In the genomic region with DNA sequence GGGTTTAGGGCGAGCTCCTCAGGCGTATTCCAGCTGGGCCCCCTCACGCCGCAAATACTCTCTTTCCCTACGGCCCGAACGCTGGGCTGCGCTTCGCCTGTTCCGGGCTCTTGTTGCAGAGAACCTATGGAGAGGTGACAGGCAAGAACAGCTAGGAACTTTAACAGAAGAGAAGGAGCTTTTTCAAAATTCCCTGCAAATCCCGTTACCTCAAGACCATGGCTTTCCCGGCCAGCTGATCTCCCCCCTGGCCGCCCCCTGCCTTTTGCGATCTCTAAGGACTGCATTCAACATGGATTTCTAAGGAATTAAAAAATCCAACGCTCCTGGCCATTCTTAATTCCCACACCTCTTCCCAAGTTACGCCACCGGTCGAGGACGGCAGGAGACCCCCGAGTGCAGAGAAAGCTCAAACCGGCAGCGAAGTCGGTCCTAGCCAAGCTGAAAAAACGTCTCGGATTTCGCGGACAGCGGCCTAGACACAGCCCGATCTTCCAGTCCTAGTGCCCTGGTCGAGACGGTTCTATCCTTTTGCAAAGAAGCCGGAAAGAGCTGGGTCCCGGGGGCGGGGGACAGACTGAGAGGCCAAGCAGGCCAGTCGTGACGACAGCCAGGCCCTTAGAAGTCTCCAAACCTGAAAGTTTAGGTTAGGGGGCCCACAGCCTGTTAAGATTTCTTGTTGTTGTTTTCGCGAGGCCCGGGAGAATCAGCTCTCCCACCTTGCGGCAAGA, we compare ENCODE assay signal across 2 cellular contexts.
TF ChIP-seq lines count a peak whose summit lies in the region.

No MANE protein-coding gene starts in this region.

TF ChIP-seq in GM23338, 12 proteins besides CTCF, POLR2A, EP300 and RAD21:
- TF ChIP-seq, protein P1, sequence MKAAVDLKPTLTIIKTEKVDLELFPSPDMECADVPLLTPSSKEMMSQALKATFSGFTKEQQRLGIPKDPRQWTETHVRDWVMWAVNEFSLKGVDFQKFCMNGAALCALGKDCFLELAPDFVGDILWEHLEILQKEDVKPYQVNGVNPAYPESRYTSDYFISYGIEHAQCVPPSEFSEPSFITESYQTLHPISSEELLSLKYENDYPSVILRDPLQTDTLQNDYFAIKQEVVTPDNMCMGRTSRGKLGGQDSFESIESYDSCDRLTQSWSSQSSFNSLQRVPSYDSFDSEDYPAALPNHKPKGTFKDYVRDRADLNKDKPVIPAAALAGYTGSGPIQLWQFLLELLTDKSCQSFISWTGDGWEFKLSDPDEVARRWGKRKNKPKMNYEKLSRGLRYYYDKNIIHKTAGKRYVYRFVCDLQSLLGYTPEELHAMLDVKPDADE (IDR thresholded peaks at IDR 0.05), result no peak
- TF ChIP-seq EZH2 (IDR thresholded peaks at IDR 0.05; ENCODE audit: low read depth, unreplicated experiment) (peak; percentile 90), EZH2phosphoT487 (IDR thresholded peaks at IDR 0.05; ENCODE audit: unreplicated experiment) (peak; percentile 54), POLR2AphosphoS5 (IDR thresholded peaks at IDR 0.05; ENCODE audit: low read depth) (no peak), ZNF331 (CRISPR knock-in tag; IDR thresholded peaks at IDR 0.05; ENCODE audit: low read depth) (no peak), NANOG (IDR thresholded peaks at IDR 0.05; ENCODE audit: borderline replicate concordance) (no peak)
- TF ChIP-seq, protein P2, sequence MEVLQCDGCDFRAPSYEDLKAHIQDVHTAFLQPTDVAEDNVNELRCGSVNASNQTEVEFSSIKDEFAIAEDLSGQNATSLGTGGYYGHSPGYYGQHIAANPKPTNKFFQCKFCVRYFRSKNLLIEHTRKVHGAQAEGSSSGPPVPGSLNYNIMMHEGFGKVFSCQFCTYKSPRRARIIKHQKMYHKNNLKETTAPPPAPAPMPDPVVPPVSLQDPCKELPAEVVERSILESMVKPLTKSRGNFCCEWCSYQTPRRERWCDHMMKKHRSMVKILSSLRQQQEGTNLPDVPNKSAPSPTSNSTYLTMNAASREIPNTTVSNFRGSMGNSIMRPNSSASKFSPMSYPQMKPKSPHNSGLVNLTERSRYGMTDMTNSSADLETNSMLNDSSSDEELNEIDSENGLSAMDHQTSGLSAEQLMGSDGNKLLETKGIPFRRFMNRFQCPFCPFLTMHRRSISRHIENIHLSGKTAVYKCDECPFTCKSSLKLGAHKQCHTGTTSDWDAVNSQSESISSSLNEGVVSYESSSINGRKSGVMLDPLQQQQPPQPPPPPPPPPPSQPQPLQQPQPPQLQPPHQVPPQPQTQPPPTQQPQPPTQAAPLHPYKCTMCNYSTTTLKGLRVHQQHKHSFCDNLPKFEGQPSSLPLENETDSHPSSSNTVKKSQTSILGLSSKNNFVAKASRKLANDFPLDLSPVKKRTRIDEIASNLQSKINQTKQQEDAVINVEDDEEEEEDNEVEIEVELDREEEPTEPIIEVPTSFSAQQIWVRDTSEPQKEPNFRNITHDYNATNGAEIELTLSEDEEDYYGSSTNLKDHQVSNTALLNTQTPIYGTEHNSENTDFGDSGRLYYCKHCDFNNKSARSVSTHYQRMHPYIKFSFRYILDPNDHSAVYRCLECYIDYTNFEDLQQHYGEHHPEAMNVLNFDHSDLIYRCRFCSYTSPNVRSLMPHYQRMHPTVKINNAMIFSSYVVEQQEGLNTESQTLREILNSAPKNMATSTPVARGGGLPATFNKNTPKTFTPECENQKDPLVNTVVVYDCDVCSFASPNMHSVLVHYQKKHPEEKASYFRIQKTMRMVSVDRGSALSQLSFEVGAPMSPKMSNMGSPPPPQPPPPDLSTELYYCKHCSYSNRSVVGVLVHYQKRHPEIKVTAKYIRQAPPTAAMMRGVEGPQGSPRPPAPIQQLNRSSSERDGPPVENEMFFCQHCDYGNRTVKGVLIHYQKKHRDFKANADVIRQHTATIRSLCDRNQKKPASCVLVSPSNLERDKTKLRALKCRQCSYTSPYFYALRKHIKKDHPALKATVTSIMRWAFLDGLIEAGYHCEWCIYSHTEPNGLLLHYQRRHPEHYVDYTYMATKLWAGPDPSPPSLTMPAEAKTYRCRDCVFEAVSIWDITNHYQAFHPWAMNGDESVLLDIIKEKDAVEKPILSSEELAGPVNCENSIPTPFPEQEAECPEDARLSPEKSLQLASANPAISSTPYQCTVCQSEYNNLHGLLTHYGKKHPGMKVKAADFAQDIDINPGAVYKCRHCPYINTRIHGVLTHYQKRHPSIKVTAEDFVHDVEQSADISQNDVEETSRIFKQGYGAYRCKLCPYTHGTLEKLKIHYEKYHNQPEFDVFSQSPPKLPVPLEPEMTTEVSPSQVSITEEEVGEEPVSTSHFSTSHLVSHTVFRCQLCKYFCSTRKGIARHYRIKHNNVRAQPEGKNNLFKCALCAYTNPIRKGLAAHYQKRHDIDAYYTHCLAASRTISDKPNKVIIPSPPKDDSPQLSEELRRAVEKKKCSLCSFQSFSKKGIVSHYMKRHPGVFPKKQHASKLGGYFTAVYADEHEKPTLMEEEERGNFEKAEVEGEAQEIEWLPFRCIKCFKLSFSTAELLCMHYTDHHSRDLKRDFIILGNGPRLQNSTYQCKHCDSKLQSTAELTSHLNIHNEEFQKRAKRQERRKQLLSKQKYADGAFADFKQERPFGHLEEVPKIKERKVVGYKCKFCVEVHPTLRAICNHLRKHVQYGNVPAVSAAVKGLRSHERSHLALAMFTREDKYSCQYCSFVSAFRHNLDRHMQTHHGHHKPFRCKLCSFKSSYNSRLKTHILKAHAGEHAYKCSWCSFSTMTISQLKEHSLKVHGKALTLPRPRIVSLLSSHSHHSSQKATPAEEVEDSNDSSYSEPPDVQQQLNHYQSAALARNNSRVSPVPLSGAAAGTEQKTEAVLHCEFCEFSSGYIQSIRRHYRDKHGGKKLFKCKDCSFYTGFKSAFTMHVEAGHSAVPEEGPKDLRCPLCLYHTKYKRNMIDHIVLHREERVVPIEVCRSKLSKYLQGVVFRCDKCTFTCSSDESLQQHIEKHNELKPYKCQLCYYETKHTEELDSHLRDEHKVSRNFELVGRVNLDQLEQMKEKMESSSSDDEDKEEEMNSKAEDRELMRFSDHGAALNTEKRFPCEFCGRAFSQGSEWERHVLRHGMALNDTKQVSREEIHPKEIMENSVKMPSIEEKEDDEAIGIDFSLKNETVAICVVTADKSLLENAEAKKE (CRISPR knock-in tag; IDR thresholded peaks at IDR 0.05), result no peak
TF ChIP-seq in GM23338: peak in this region for 2.

TF ChIP-seq in K562, 482 proteins besides CTCF, POLR2A, EP300 and RAD21:
- no peak for TF ChIP-seq MXI1 (IDR thresholded peaks at IDR 0.05; ENCODE audit: low read depth, low read length)
- TF ChIP-seq, protein P3, sequence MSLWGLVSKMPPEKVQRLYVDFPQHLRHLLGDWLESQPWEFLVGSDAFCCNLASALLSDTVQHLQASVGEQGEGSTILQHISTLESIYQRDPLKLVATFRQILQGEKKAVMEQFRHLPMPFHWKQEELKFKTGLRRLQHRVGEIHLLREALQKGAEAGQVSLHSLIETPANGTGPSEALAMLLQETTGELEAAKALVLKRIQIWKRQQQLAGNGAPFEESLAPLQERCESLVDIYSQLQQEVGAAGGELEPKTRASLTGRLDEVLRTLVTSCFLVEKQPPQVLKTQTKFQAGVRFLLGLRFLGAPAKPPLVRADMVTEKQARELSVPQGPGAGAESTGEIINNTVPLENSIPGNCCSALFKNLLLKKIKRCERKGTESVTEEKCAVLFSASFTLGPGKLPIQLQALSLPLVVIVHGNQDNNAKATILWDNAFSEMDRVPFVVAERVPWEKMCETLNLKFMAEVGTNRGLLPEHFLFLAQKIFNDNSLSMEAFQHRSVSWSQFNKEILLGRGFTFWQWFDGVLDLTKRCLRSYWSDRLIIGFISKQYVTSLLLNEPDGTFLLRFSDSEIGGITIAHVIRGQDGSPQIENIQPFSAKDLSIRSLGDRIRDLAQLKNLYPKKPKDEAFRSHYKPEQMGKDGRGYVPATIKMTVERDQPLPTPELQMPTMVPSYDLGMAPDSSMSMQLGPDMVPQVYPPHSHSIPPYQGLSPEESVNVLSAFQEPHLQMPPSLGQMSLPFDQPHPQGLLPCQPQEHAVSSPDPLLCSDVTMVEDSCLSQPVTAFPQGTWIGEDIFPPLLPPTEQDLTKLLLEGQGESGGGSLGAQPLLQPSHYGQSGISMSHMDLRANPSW (CRISPR knock-in tag; IDR thresholded peaks at IDR 0.05), result no peak
- TF ChIP-seq TAF1 (IDR thresholded peaks at IDR 0.05; ENCODE audit: control insufficient read depth, extremely low read depth, insufficient read depth, low read length, severe bottlenecking), result no peak
- no peak for TF ChIP-seq TEAD4 (IDR thresholded peaks at IDR 0.05; ENCODE audit: low read length)
- TF ChIP-seq TEAD4 (CRISPR knock-in tag; IDR thresholded peaks at IDR 0.05; ENCODE audit: borderline replicate concordance), result no peak
- TF ChIP-seq STAG1 (CRISPR knock-in tag; IDR thresholded peaks at IDR 0.05; ENCODE audit: borderline replicate concordance), result no peak
- no peak for TF ChIP-seq KDM2B (CRISPR knock-in tag; IDR thresholded peaks at IDR 0.05)
- TF ChIP-seq SRSF9 (IDR thresholded peaks at IDR 0.05; ENCODE audit: borderline replicate concordance, low read depth, low read length), result no peak
- TF ChIP-seq KDM4B (IDR thresholded peaks at IDR 0.05; ENCODE audit: borderline replicate concordance in 2 of 2, low read depth in 1 of 2), result no peak
- TF ChIP-seq ZNF561 (CRISPR knock-in tag; conservative IDR thresholded peaks at IDR 0.05), result no peak
- no peak for TF ChIP-seq ZNF408 (CRISPR knock-in tag; IDR thresholded peaks at IDR 0.05; ENCODE audit: low read depth)
- TF ChIP-seq, protein P4, sequence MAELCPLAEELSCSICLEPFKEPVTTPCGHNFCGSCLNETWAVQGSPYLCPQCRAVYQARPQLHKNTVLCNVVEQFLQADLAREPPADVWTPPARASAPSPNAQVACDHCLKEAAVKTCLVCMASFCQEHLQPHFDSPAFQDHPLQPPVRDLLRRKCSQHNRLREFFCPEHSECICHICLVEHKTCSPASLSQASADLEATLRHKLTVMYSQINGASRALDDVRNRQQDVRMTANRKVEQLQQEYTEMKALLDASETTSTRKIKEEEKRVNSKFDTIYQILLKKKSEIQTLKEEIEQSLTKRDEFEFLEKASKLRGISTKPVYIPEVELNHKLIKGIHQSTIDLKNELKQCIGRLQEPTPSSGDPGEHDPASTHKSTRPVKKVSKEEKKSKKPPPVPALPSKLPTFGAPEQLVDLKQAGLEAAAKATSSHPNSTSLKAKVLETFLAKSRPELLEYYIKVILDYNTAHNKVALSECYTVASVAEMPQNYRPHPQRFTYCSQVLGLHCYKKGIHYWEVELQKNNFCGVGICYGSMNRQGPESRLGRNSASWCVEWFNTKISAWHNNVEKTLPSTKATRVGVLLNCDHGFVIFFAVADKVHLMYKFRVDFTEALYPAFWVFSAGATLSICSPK (IDR thresholded peaks at IDR 0.05; ENCODE audit: borderline replicate concordance), result no peak
- TF ChIP-seq, protein P5, sequence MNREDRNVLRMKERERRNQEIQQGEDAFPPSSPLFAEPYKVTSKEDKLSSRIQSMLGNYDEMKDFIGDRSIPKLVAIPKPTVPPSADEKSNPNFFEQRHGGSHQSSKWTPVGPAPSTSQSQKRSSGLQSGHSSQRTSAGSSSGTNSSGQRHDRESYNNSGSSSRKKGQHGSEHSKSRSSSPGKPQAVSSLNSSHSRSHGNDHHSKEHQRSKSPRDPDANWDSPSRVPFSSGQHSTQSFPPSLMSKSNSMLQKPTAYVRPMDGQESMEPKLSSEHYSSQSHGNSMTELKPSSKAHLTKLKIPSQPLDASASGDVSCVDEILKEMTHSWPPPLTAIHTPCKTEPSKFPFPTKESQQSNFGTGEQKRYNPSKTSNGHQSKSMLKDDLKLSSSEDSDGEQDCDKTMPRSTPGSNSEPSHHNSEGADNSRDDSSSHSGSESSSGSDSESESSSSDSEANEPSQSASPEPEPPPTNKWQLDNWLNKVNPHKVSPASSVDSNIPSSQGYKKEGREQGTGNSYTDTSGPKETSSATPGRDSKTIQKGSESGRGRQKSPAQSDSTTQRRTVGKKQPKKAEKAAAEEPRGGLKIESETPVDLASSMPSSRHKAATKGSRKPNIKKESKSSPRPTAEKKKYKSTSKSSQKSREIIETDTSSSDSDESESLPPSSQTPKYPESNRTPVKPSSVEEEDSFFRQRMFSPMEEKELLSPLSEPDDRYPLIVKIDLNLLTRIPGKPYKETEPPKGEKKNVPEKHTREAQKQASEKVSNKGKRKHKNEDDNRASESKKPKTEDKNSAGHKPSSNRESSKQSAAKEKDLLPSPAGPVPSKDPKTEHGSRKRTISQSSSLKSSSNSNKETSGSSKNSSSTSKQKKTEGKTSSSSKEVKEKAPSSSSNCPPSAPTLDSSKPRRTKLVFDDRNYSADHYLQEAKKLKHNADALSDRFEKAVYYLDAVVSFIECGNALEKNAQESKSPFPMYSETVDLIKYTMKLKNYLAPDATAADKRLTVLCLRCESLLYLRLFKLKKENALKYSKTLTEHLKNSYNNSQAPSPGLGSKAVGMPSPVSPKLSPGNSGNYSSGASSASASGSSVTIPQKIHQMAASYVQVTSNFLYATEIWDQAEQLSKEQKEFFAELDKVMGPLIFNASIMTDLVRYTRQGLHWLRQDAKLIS (CRISPR knock-in tag; IDR thresholded peaks at IDR 0.05), result no peak
- TF ChIP-seq WHSC1 (IDR thresholded peaks at IDR 0.05; ENCODE audit: low read length), result no peak
- TF ChIP-seq ZNF197 (CRISPR knock-in tag; IDR thresholded peaks at IDR 0.05; ENCODE audit: low read depth), result no peak
- TF ChIP-seq ZNF77 (CRISPR knock-in tag; IDR thresholded peaks at IDR 0.05), result no peak
- no peak for TF ChIP-seq JUN (IDR thresholded peaks at IDR 0.05; ENCODE audit: borderline replicate concordance, low read depth, low read length)
- TF ChIP-seq JUN (CRISPR knock-in tag; IDR thresholded peaks at IDR 0.05; ENCODE audit: borderline replicate concordance), result no peak
TF ChIP-seq in K562: peak in this region for 0.
